ENCODE assay signal across 15 cellular contexts in genomic region chr17:77928519-77929179, GRCh38. TPM values are rescaled to one million over a fixed set of nuclear protein-coding genes. Genes with fewer than 3 reads are reported as not detected.
DNase-seq lines count a peak whose midpoint lies in the region; ATAC-seq and TF ChIP-seq lines count a peak whose summit lies in the region.
"Had no signal": no experiment of that assay in that cellular context is flagged by ENCODE, and none has a peak within 500 bp of the region (broad histone marks: within the 10 kb centered on the region; RNA-seq: fewer than 3 reads in every experiment).

No MANE protein-coding gene starts in this region.

- intact Hi-C loops in CD8-positive, alpha-beta T cell (cut with DNase I, micrococcal nuclease), result no loop called here
- intact Hi-C loops in sciatic nerve (cut with DNase I), result loop anchor here (1.0 kb wide), 1 partner anchor 44 kb away; no protein-coding TSS in a partner anchor

- H3K4me1 ChIP-seq in CD8-positive, alpha-beta T cell (ENCODE audit: insufficient read depth, low read length), result peaks cover 16% of the 10 kb centered on the region
- H3K4me1 ChIP-seq in HUES64 (ENCODE audit: insufficient read depth, low read length), result peaks cover 32% of the 10 kb centered on the region
- H3K4me1 ChIP-seq: Peyer's patch had no signal

- H3K4me1 Mint-ChIP-seq in CD8-positive, alpha-beta T cell (ENCODE audit: low read depth), result peaks cover 21% of the 10 kb centered on the region

- WGBS in HUES64, result 71% methylated on average over 3 of the region's 3 CpGs

- peaks cover 2% of the 10 kb centered on the region for H3K27me3 Mint-ChIP-seq in CD8-positive, alpha-beta T cell (ENCODE audit: low read depth)

- DNase-seq in CD8-positive, alpha-beta T cell, result no peak
- DNase-seq in choroid plexus epithelial cell (ENCODE audit: low read depth) (peak; percentile 16), sciatic nerve (ENCODE audit: low spot score) (peak; percentile 57), activated gamma-delta T cell (lab: John Stamatoyannopoulos, UW) (no peak), NK-92 (lab: John Stamatoyannopoulos, UW; ENCODE audit: unreplicated experiment) (no peak)
- DNase-seq: ACHN, HCEC 1CT, NCI-H1092, NCI-H187, NCI-H2171, NCI-H774, Peyer's patch, SHP77 had no signal

- no peak overlapping the region for H3K27ac ChIP-seq in CD8-positive, alpha-beta T cell (ENCODE audit: low read depth, low read length)
- peak overlapping the region; percentile 37; the same call in 1 of the 2 replicates for H3K27ac ChIP-seq in HUES64 (ENCODE audit: low read depth, low read length)
- H3K27ac ChIP-seq: Peyer's patch had no signal

- no peaks in the 10 kb centered on the region for H3K36me3 ChIP-seq in CD8-positive, alpha-beta T cell (ENCODE audit: insufficient read depth, low read length)
- no peaks in the 10 kb centered on the region for H3K36me3 ChIP-seq in HUES64 (ENCODE audit: insufficient read depth, low read length)
- H3K36me3 ChIP-seq: Peyer's patch had no signal

- no peaks in the 10 kb centered on the region for H3K36me3 Mint-ChIP-seq in CD8-positive, alpha-beta T cell

- POLR2A ChIA-PET in CD8-positive, alpha-beta T cell (lab: Charles Lee), result interaction anchor here (1.9 kb wide), 1 partner anchor 29 kb away, joined by 10 read pairs; the partner anchor contains the start of gene TNRC6C

- no peak overlapping the region for H3K27ac Mint-ChIP-seq in CD8-positive, alpha-beta T cell

- no peaks in the 10 kb centered on the region for H3K9me3 Mint-ChIP-seq in CD8-positive, alpha-beta T cell

- CTCF ChIA-PET in CD8-positive, alpha-beta T cell (lab: Charles Lee), result interaction anchor here (2.1 kb wide), 1 partner anchor 85 kb away, joined by 8 read pairs; no protein-coding TSS in a partner anchor

- H3K4me3 Mint-ChIP-seq in CD8-positive, alpha-beta T cell, result peak overlapping the region; percentile 38

- H3K9me3 ChIP-seq in CD8-positive, alpha-beta T cell (ENCODE audit: low read length), result no peaks in the 10 kb centered on the region
- no peaks in the 10 kb centered on the region for H3K9me3 ChIP-seq in HUES64 (ENCODE audit: insufficient read depth, low read depth, low read length)
- H3K9me3 ChIP-seq: Peyer's patch had no signal

- no peak for ATAC-seq in CD8-positive, alpha-beta T cell
- ATAC-seq in sciatic nerve (no peak), GM21529 (IDR thresholded peaks at IDR 0.05; ENCODE audit: unreplicated experiment) (no peak)

- TF ChIP-seq CTCF in CD8-positive, alpha-beta T cell (IDR thresholded peaks at IDR 0.05), result no peak
- no peak for TF ChIP-seq CTCF in choroid plexus epithelial cell (conservative IDR thresholded peaks at IDR 0.05; ENCODE audit: low read depth, low read length)

- H3K9ac ChIP-seq in HUES64 (ENCODE audit: low read depth, low read length), result no peak overlapping the region

- H3K4me3 ChIP-seq in CD8-positive, alpha-beta T cell (ENCODE audit: low read depth, low read length), result no peak overlapping the region
- H3K4me3 ChIP-seq in HUES64 (ENCODE audit: low read length) (no peak overlapping the region), choroid plexus epithelial cell (ENCODE audit: low read depth, low read length) (no peak overlapping the region)
- H3K4me3 ChIP-seq: Peyer's patch had no signal

- no peaks in the 10 kb centered on the region for H3K27me3 ChIP-seq in CD8-positive, alpha-beta T cell (ENCODE audit: insufficient read depth, low read length)
- H3K27me3 ChIP-seq in HUES64 (ENCODE audit: insufficient read depth, low read length), result peaks cover 3% of the 10 kb centered on the region; the same call in 1 of the 2 replicates
- H3K27me3 ChIP-seq: Peyer's patch had no signal

RNA-seq across cellular contexts. Expression of gene TNRC6C, which starts 29.9 kb away (rescaled TPM):
- total RNA-seq in CD8-positive, alpha-beta T cell, result 10 to 100 TPM; 49.3 to 53.8 TPM
- 7.9 TPM for polyA plus RNA-seq in HUES64 (2013, experiment 1 of 2)
- 8.4 TPM for polyA plus RNA-seq in HUES64 (2013, experiment 2 of 2)
- total RNA-seq in sciatic nerve, result 69.3 TPM

Comparison
In these comparisons a context has a peak if more than half of its experiments do, and no peak if none do; other contexts are left out.
1. DNase-seq: peak in choroid plexus epithelial cell (single experiment) and sciatic nerve (single experiment); none in CD8-positive, alpha-beta T cell (0 of 7), activated gamma-delta T cell (single experiment) and NK-92 (single experiment).